Comparison of ENCODE assay signal across 22 cellular contexts in the genomic region with DNA sequence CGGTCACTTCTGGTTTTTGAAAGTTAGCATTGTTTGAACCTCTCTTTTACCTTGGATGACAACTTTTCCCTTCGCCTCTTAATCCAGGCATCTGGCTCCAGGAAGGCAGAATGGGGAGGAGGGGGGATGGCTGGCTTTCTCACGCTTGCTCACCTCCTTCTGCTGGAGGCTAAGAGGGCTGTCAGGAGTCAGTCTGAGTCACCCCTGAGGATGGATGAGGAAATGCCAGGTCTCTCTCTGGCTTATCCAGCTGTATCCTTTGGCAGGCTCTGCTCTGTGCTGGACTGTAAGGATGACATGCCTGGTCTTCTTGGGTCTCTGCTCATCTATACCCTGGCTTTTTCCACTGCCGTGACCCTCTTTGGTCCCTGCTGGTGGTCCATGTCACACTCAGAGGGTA.
DNase-seq lines count a peak whose midpoint lies in the region; ATAC-seq and TF ChIP-seq lines count a peak whose summit lies in the region.
"Had no signal": no experiment of that assay in that cellular context is flagged by ENCODE, and none has a peak within 500 bp of the region (broad histone marks: within the 10 kb centered on the region; RNA-seq: fewer than 3 reads in every experiment).

No MANE protein-coding gene starts in this region.

- no peak overlapping the region for H2AFZ ChIP-seq in hepatocyte

- no peak overlapping the region for H3K4me3 ChIP-seq in hepatocyte
- H3K4me3 ChIP-seq: esophagus muscularis mucosa, left ventricle myocardium inferior, mucosa of descending colon, psoas muscle, skin epidermis, upper lobe of left lung had no signal

- H3K4me2 ChIP-seq in hepatocyte, result no peak overlapping the region
- H3K4me2 ChIP-seq: KMS-11 had no signal

- ATAC-seq in GM21737 (IDR thresholded peaks at IDR 0.05; ENCODE audit: unreplicated experiment), result no peak
- ATAC-seq: activated T-cell treated with anti-CD3 and anti-CD28 coated beads, Interleukin-2, amount 50 U/mL, for 4 hours; mucosa of descending colon; psoas muscle had no signal

- TF ChIP-seq CTCF in hepatocyte (IDR thresholded peaks at IDR 0.05; ENCODE audit: poor library complexity) (no peak), GM10266 (IDR thresholded peaks at IDR 0.05; ENCODE audit: control insufficient read depth, insufficient read depth, low read depth, missing control alignments) (no peak)

- no peaks in the 10 kb centered on the region for H3K36me3 ChIP-seq in hepatocyte (replicated peaks; ENCODE audit: insufficient read depth, low read depth)
- H3K36me3 ChIP-seq: esophagus muscularis mucosa, left ventricle myocardium inferior, upper lobe of left lung had no signal

- no peak overlapping the region for H3K27ac ChIP-seq in hepatocyte
- H3K27ac ChIP-seq: esophagus muscularis mucosa, KMS-11, left ventricle myocardium inferior, psoas muscle, skin epidermis, upper lobe of left lung had no signal

- H3K4me1 ChIP-seq in hepatocyte (ENCODE audit: insufficient read depth), result no peaks in the 10 kb centered on the region
- H3K4me1 ChIP-seq: esophagus muscularis mucosa, left ventricle myocardium inferior, psoas muscle, upper lobe of left lung had no signal

- no peaks in the 10 kb centered on the region for H3K9me2 ChIP-seq in hepatocyte (replicated peaks; ENCODE audit: insufficient read depth)

- no peaks in the 10 kb centered on the region for H3K9me3 ChIP-seq in hepatocyte (ENCODE audit: low read depth)
- H3K9me3 ChIP-seq: esophagus muscularis mucosa, left ventricle myocardium inferior, mucosa of descending colon, psoas muscle, upper lobe of left lung had no signal

- H4K20me1 ChIP-seq in hepatocyte (ENCODE audit: insufficient read depth, poor library complexity, severe bottlenecking), result no peaks in the 10 kb centered on the region

- H3K79me2 ChIP-seq in hepatocyte, result no peaks in the 10 kb centered on the region

- H3K27me3 ChIP-seq in hepatocyte, result no peaks in the 10 kb centered on the region
- H3K27me3 ChIP-seq: esophagus muscularis mucosa, upper lobe of left lung had no signal

- peak; percentile 10 for DNase-seq in H4 (ENCODE audit: low spot score)
- peak; percentile 56 for DNase-seq in RKO (ENCODE audit: low spot score)
- DNase-seq in hepatocyte (ENCODE audit: low spot score), result peak; percentile 34
- peak; percentile 13 for DNase-seq in renal cortical epithelial cell (ENCODE audit: low read depth)
- no peak for DNase-seq in GM10266 (ENCODE audit: extremely low spot score)
- no peak for DNase-seq in amniotic stem cell (lab: John Stamatoyannopoulos, UW)
- DNase-seq in effector CD8-positive, alpha-beta T cell (lab: John Stamatoyannopoulos, UW), result no peak
- DNase-seq: activated CD4-positive, alpha-beta T cell treated with anti-CD3 and anti-CD28 coated beads for 1 hour; activated naive CD4-positive, alpha-beta T cell treated with anti-CD3 and anti-CD28 coated beads, Interleukin-2, amount 50 U/mL, for 16 hours; activated T-cell treated with anti-CD3 and anti-CD28 coated beads, Interleukin-2, amount 50 U/mL, for 4 hours; effector memory CD4-positive, alpha-beta T cell; left ventricle myocardium inferior; mucosa of descending colon; NCI-H2029 treated with DMSO at 0.1 percent for 48 hours; NCI-H446 treated with DMSO at 0.1 percent for 48 hours; psoas muscle; stimulated activated CD4-positive, alpha-beta T cell treated with anti-CD3 and anti-CD28 coated beads, Interleukin-2, amount 100 ng/mL, for 24 hours had no signal

- 70% methylated on average over 4 of the region's 4 CpGs for WGBS in hepatocyte (ENCODE audit: low lambda C conversion rate, missing lambda C conversion rate)

Comparison
In these comparisons a context has a peak if more than half of its experiments do, and no peak if none do; other contexts are left out.
1. DNase-seq: peak in H4 (single experiment), RKO (single experiment), hepatocyte (single experiment) and renal cortical epithelial cell (single experiment); none in GM10266 (single experiment), amniotic stem cell (single experiment) and effector CD8-positive, alpha-beta T cell (single experiment).